Comparison of ENCODE assay signal across 8 cellular contexts in genomic region chr20:63553251-63553932, GRCh38. TPM values are rescaled to one million over a fixed set of nuclear protein-coding genes. Genes with fewer than 3 reads are reported as not detected.
DNase-seq lines count a peak whose midpoint lies in the region; ATAC-seq and TF ChIP-seq lines count a peak whose summit lies in the region.

No MANE protein-coding gene starts in this region.

- in situ Hi-C loops in GM23248 (cut with MboI), result no loop called here

- peaks cover 2% of the 10 kb centered on the region for H3K36me3 Mint-ChIP-seq in activated B cell treated with CpG ODN at 0.5 μM for 24 hours (ENCODE audit: low read depth)

- CTCF ChIA-PET in activated B cell treated with CpG ODN at 0.5 μM for 24 hours (lab: Charles Lee), result interaction anchor here (1.0 kb wide), 2 partner anchors 14 to 89 kb away, joined by 3 to 4 read pairs; no protein-coding TSS in a partner anchor

- H4K20me1 ChIP-seq in GM23248 (ENCODE audit: insufficient read depth), result no peaks in the 10 kb centered on the region

- H3K27me3 ChIP-seq in GM23248 (replicated peaks; ENCODE audit: insufficient read depth), result no peaks in the 10 kb centered on the region; the same call in 1 of the 2 replicates

- H3K27ac ChIP-seq in GM23248, result no peak overlapping the region

- H3K36me3 ChIP-seq in GM23248 (ENCODE audit: low read depth), result no peaks in the 10 kb centered on the region

- TF ChIP-seq CTCF in activated B cell treated with CpG ODN at 0.5 μM for 24 hours (IDR thresholded peaks at IDR 0.05) (no peak), cardiac fibroblast (IDR thresholded peaks at IDR 0.05; ENCODE audit: low read depth, low read length) (no peak)

- no peaks in the 10 kb centered on the region for H3K9me2 ChIP-seq in GM23248 (ENCODE audit: insufficient read depth)

- H3K79me2 ChIP-seq in GM23248 (ENCODE audit: insufficient read depth), result no peaks in the 10 kb centered on the region

- 8 to 11% methylated on average over 14 to 30 of the region's 37 CpGs for WGBS in GM23248 (ENCODE audit: low coverage in 1 of 2, low lambda C conversion rate in 2 of 2, missing lambda C conversion rate in 2 of 2), 2 experiments

- H3K4me3 ChIP-seq in GM23248 (peak overlapping the region; percentile 75), cardiac fibroblast (replicated peaks in 1 of 2; ENCODE audit: low read depth in 2 of 2, low read length in 2 of 2) (peak overlapping the region; percentile 62 to 63)

- intact Hi-C loops in activated B cell treated with CpG ODN at 0.5 μM for 24 hours (cut with micrococcal nuclease), result loop anchor here (1.0 to 5.0 kb wide), 6 partner anchors 15 to 404 kb away; partner anchors contain the start of genes GMEB2, LIME1, PPDPF and SLC2A4RG

- ATAC-seq in activated B cell treated with CpG ODN at 0.5 μM for 24 hours (ENCODE audit: low read depth) (peak; percentile 78), GM19395 (IDR thresholded peaks at IDR 0.05; ENCODE audit: unreplicated experiment) (no peak)

- H2AFZ ChIP-seq in GM23248, result peak overlapping the region; percentile 90

- H3K4me2 ChIP-seq in GM23248 (ENCODE audit: unreplicated experiment), result peak overlapping the region; percentile 82

- peaks cover 50% of the 10 kb centered on the region for H3K4me1 Mint-ChIP-seq in activated B cell treated with CpG ODN at 0.5 μM for 24 hours

- peak overlapping the region; percentile 75 for H3K9ac ChIP-seq in GM23248

- H3K9me3 ChIP-seq in GM23248 (ENCODE audit: low read depth), result no peaks in the 10 kb centered on the region

- H3K9me3 Mint-ChIP-seq in activated B cell treated with CpG ODN at 0.5 μM for 24 hours, result no peaks in the 10 kb centered on the region

- peak; percentile 34 for DNase-seq in DMS114 treated with DMSO at 0.1 percent for 48 hours (lab: John Stamatoyannopoulos, UW; ENCODE audit: unreplicated experiment)
- DNase-seq in GM23248, result peak; percentile 88
- peak; percentile 55 to 75 for DNase-seq in NCI-H187 (lab: John Stamatoyannopoulos, UW)
- peak; percentile 86 for DNase-seq in activated B cell treated with CpG ODN at 0.5 μM for 24 hours
- peak; percentile 89 to 90 for DNase-seq in cardiac fibroblast (ENCODE audit: low read depth in 2 of 2)
- DNase-seq in kidney glomerular epithelial cell (lab: John Stamatoyannopoulos, UW), result peak; percentile 25
- peak; percentile 81 to 89 for DNase-seq in stimulated activated CD4-positive, alpha-beta T cell treated with anti-CD3 and anti-CD28 coated beads, Interleukin-2, amount 100 ng/mL, for 48 hours

- H3K27me3 Mint-ChIP-seq in activated B cell treated with CpG ODN at 0.5 μM for 24 hours, result no peaks in the 10 kb centered on the region

- H3K4me3 Mint-ChIP-seq in activated B cell treated with CpG ODN at 0.5 μM for 24 hours, result peak overlapping the region; percentile 84

- H3F3A ChIP-seq in GM23248 (ENCODE audit: insufficient read depth), result 0 out of 2 replicates have a peak, but pooled peaks cover 11% of the 10 kb centered on the region

- no peaks in the 10 kb centered on the region for H3K4me1 ChIP-seq in GM23248 (ENCODE audit: insufficient read depth)

- peak overlapping the region; percentile 82 for H3K27ac Mint-ChIP-seq in activated B cell treated with CpG ODN at 0.5 μM for 24 hours

- POLR2A ChIA-PET in activated B cell treated with CpG ODN at 0.5 μM for 24 hours (lab: Charles Lee), result interaction anchor here (0.6 to 4.6 kb wide), 18 partner anchors 8 to 427 kb away, joined by 3 to 42 read pairs (median 5); partner anchors contain the start of genes GMEB2, HELZ2, PPDPF and PRPF6

RNA-seq across cellular contexts. Expression of gene FNDC11, which starts 0.6 kb away (rescaled TPM):
- total RNA-seq in GM23248 (2014; rRNA removed; shearing (Covaris generic)), result 0.65 TPM in 1 of 2 replicates, not detected in the other
- polyA plus RNA-seq in GM23248 (2016; fragmentation: Nextera tagmentation; extraction: Ambion mirVana), result 0.15 and 0.37 TPM in 2 replicates
- total RNA-seq in activated B cell treated with CpG ODN at 0.5 μM for 24 hours, result 0.78 and 1.3 TPM in 2 replicates

RNA-seq across cellular contexts. Expression of gene SRMS, which starts 5.8 kb away (rescaled TPM):
- total RNA-seq in GM23248 (2014; rRNA removed; shearing (Covaris generic)), result not detected in 2 replicates
- not detected in 2 replicates for polyA plus RNA-seq in GM23248 (2016; fragmentation: Nextera tagmentation; extraction: Ambion mirVana)
- 0.16 TPM in 1 of 2 replicates, not detected in the other for total RNA-seq in activated B cell treated with CpG ODN at 0.5 μM for 24 hours

RNA-seq across cellular contexts. Expression of gene PTK6, which starts 16.2 kb away (rescaled TPM):
- 0.13 TPM in 1 of 2 replicates, not detected in the other for total RNA-seq in GM23248 (2014; rRNA removed; shearing (Covaris generic))
- 0.06 TPM in 1 of 2 replicates, not detected in the other for polyA plus RNA-seq in GM23248 (2016; fragmentation: Nextera tagmentation; extraction: Ambion mirVana)
- total RNA-seq in activated B cell treated with CpG ODN at 0.5 μM for 24 hours, result 0.49 and 0.69 TPM in 2 replicates

RNA-seq across cellular contexts. Expression of gene HELZ2, which starts 20.6 kb away (rescaled TPM):
- 17.5 and 25.2 TPM in 2 replicates for total RNA-seq in GM23248 (2014; rRNA removed; shearing (Covaris generic))
- 3.0 and 3.7 TPM in 2 replicates for polyA plus RNA-seq in GM23248 (2016; fragmentation: Nextera tagmentation; extraction: Ambion mirVana)
- 25.4 and 28.9 TPM in 2 replicates for total RNA-seq in activated B cell treated with CpG ODN at 0.5 μM for 24 hours

RNA-seq across cellular contexts. Expression of gene PPDPF, which starts 32.8 kb away (rescaled TPM):
- 132 and 236 TPM in 2 replicates for total RNA-seq in GM23248 (2014; rRNA removed; shearing (Covaris generic))
- 170 and 171 TPM in 2 replicates for polyA plus RNA-seq in GM23248 (2016; fragmentation: Nextera tagmentation; extraction: Ambion mirVana)
- total RNA-seq in activated B cell treated with CpG ODN at 0.5 μM for 24 hours, result 170 and 172 TPM in 2 replicates

Comparison
In these comparisons a context has a peak if more than half of its experiments do, and no peak if none do; other contexts are left out.
1. DNase-seq: peak in every context shown above with its lines; median percentile 90 in cardiac fibroblast; 88 in GM23248; 86 in activated B cell treated with CpG ODN at 0.5 μM for 24 hours; 85 in stimulated activated CD4-positive, alpha-beta T cell treated with anti-CD3 and anti-CD28 coated beads, Interleukin-2, amount 100 ng/mL, for 48 hours; 65 in NCI-H187; 34 in DMS114 treated with DMSO at 0.1 percent for 48 hours; 25 in kidney glomerular epithelial cell.